32 cellular contexts compared by ENCODE assay signal in the genomic region with DNA sequence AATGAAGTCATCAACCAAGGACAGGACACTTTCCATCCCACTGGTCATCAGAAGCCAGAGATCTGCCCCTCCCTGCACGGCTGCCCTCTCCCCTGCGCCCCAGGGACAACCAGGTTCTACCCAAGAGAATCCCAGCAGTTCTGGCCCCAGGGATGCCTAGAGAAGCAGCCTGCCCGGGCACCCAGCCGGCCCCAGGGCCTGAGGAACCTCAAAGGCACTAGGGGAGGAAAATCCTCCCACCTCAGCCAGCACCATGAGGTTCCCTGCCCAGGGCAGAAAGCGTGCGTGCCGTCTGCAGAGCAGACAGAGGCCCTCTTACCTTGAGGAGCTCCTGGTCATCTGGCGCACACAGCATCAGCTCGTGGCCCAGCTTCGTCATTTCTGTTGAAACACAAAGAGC. TPM values are rescaled to one million over a fixed set of nuclear protein-coding genes. Genes with fewer than 3 reads are reported as not detected.
"Had no signal": no experiment of that assay in that cellular context is flagged by ENCODE, and none has a peak within 500 bp of the region (broad histone marks: within the 10 kb centered on the region; RNA-seq: fewer than 3 reads in every experiment).

No MANE protein-coding gene starts in this region.

- H3K27me3 ChIP-seq: ascending aorta, cardiac muscle cell had no signal

- H3K27ac ChIP-seq: ascending aorta, cardiac muscle cell, WERI-Rb-1 had no signal

- H3K9me3 ChIP-seq: ascending aorta had no signal

- DNase-seq: activated CD4-positive, alpha-beta memory T cell treated with anti-CD3 and anti-CD28 coated beads, Interleukin-2, amount 10 ng/mL, durations not matched to agents 7 days and 5 days; activated CD4-positive, alpha-beta T cell treated with anti-CD3 and anti-CD28 coated beads for 1 hour; activated CD4-positive, alpha-beta T cell treated with anti-CD3 and anti-CD28 coated beads for 36 hours; activated CD4-positive, alpha-beta T cell treated with anti-CD3 and anti-CD28 coated beads for 48 hours; activated CD4-positive, alpha-beta T cell treated with anti-CD3 and anti-CD28 coated beads, Interleukin-2, amount 10 ng/mL, durations not matched to agents 7 days and 5 days; activated CD4-positive, alpha-beta T cell treated with anti-CD3 and anti-CD28 coated beads, Interleukin-2, amount 50 U/mL, for 48 hours; activated CD4-positive, CD25-positive, alpha-beta regulatory T cell; activated CD8-positive, alpha-beta memory T cell treated with anti-CD3 and anti-CD28 coated beads for 24 hours; activated CD8-positive, alpha-beta memory T cell treated with anti-CD3 and anti-CD28 coated beads, Interleukin-2, amount 10 ng/mL, durations not matched to agents 7 days and 5 days; activated CD8-positive, alpha-beta memory T cell treated with anti-CD3 and anti-CD28 coated beads, Interleukin-2, amount 50 U/mL, for 48 hours; activated CD8-positive, alpha-beta T cell treated with anti-CD3 and anti-CD28 coated beads, Interleukin-2, amount 10 ng/mL, durations not matched to agents 7 days and 5 days; activated effector memory CD4-positive, alpha-beta T cell treated with Interleukin-2 at 50 U/mL for 16 hours; activated gamma-delta T cell; activated naive CD4-positive, alpha-beta T cell treated with anti-CD3 and anti-CD28 coated beads, Interleukin-2, amount 10 ng/mL, durations not matched to agents 7 days and 5 days; activated naive CD4-positive, alpha-beta T cell treated with Interleukin-2 at 50 U/mL for 16 hours; activated naive CD8-positive, alpha-beta T cell treated with anti-CD3 and anti-CD28 coated beads, Interleukin-2, amount 10 ng/mL, durations not matched to agents 7 days and 5 days; activated naive CD8-positive, alpha-beta T cell treated with anti-CD3 and anti-CD28 coated beads, Interleukin-2, amount 50 U/mL, for 24 hours; activated T-cell treated with anti-CD3 and anti-CD28 coated beads, Interleukin-2, amount 50 U/mL, for 24 hours; activated T-cell treated with anti-CD3 and anti-CD28 coated beads, Interleukin-2, amount 50 U/mL, for 48 hours; amygdala; anterior cingulate cortex; caudate nucleus; cerebellar nuclear complex; T-cell; T-helper 17 cell; WERI-Rb-1 had no signal

- H3K4me3 ChIP-seq: ascending aorta, cardiac muscle cell had no signal

- H3K4me1 ChIP-seq: ascending aorta had no signal

- H3K36me3 ChIP-seq: cardiac muscle cell had no signal

RNA-seq across cellular contexts. Expression of a gene that starts 32.5 kb away (rescaled TPM):
- total RNA-seq: activated CD4-positive, alpha-beta memory T cell treated with anti-CD3 and anti-CD28 coated beads, Interleukin-2, amount 10 ng/mL, durations not matched to agents 7 days and 5 days; activated CD4-positive, alpha-beta T cell treated with anti-CD3 and anti-CD28 coated beads for 36 hours; activated CD4-positive, alpha-beta T cell treated with anti-CD3 and anti-CD28 coated beads, Interleukin-2, amount 10 ng/mL, durations not matched to agents 7 days and 5 days; activated CD8-positive, alpha-beta memory T cell treated with anti-CD3 and anti-CD28 coated beads, Interleukin-2, amount 10 ng/mL, durations not matched to agents 7 days and 5 days; activated CD8-positive, alpha-beta T cell treated with anti-CD3 and anti-CD28 coated beads, Interleukin-2, amount 10 ng/mL, durations not matched to agents 7 days and 5 days; activated naive CD8-positive, alpha-beta T cell treated with anti-CD3 and anti-CD28 coated beads, Interleukin-2, amount 10 ng/mL, durations not matched to agents 7 days and 5 days; activated T-helper 2 cell treated with anti-CD3 and anti-CD28 coated beads, Interferon-gamma antibody, Interleukin-2, Interleukin-4, amounts not matched to agents 10 μg/mL and 5 μg/mL and 100 μg/mL, durations not matched to agents 14 hours and 24 hours and 36 hours; T-helper 1 cell treated with Interleukin-12 subunit alpha and Interleukin-12 subunit beta and Interleukin-4 antibody, amounts not matched to agents 30 ng/mL and 1 ng/mL, for 36 hours; T-helper 17 cell; T-helper 2 cell treated with Interferon-gamma antibody and Interleukin-4, amounts not matched to agents 100 ng/mL and 5 ng/mL, for 36 hours had no signal

RNA-seq across cellular contexts. Expression of a gene that starts 55.2 kb away (rescaled TPM):
- total RNA-seq: activated CD4-positive, alpha-beta memory T cell treated with anti-CD3 and anti-CD28 coated beads, Interleukin-2, amount 10 ng/mL, durations not matched to agents 7 days and 5 days; activated CD4-positive, alpha-beta T cell treated with anti-CD3 and anti-CD28 coated beads for 36 hours; activated CD8-positive, alpha-beta memory T cell treated with anti-CD3 and anti-CD28 coated beads, Interleukin-2, amount 10 ng/mL, durations not matched to agents 7 days and 5 days; activated CD8-positive, alpha-beta T cell treated with anti-CD3 and anti-CD28 coated beads, Interleukin-2, amount 10 ng/mL, durations not matched to agents 7 days and 5 days; activated naive CD8-positive, alpha-beta T cell treated with anti-CD3 and anti-CD28 coated beads, Interleukin-2, amount 10 ng/mL, durations not matched to agents 7 days and 5 days; activated T-helper 2 cell treated with anti-CD3 and anti-CD28 coated beads, Interferon-gamma antibody, Interleukin-2, Interleukin-4, amounts not matched to agents 10 μg/mL and 5 μg/mL and 100 μg/mL, durations not matched to agents 14 hours and 24 hours and 36 hours; bronchial epithelial cell; T-helper 17 cell; T-helper 2 cell treated with Interferon-gamma antibody and Interleukin-4, amounts not matched to agents 100 ng/mL and 5 ng/mL, for 36 hours had no signal
